In the genomic region with DNA sequence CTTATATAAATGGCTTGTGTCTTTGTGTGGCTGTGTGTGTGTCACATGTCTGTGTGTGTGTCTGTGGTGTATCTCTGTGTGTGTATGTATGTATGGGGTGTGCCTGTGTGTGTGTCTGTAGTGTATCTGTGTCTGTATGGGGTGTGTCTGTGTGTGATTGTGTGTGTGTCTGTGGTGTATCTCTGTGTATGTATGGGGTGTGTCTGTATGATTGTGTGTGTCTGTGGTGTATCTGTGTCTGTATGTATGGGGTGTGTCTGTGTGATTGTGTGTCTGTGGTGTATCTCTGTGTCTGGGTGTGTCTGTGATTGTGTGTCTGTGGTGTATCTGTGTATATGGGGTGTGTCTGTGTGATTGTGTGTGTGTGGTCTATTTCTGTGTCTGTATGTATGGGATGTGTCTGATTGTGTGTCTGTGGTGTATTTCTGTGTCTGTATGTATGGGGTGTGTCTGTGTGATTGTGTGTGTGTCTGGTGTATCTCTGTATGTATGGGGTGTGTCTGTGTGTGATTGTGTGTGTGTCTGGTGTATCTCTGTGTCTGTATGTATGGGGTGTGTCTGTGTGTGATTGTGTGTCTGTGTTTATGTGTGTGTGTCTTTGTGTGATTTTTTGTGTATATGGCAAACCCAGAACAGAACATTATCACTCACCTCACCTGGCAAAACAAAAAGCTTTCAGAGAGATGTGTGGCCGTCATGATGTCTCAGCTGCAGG, we compare ENCODE assay signal across 2 cellular contexts.
TF ChIP-seq lines count a peak whose summit lies in the region.

No MANE protein-coding gene starts in this region.

TF ChIP-seq in HepG2, 621 proteins besides CTCF, POLR2A, EP300 and RAD21 (continues in another document):
- TF ChIP-seq, protein P1, sequence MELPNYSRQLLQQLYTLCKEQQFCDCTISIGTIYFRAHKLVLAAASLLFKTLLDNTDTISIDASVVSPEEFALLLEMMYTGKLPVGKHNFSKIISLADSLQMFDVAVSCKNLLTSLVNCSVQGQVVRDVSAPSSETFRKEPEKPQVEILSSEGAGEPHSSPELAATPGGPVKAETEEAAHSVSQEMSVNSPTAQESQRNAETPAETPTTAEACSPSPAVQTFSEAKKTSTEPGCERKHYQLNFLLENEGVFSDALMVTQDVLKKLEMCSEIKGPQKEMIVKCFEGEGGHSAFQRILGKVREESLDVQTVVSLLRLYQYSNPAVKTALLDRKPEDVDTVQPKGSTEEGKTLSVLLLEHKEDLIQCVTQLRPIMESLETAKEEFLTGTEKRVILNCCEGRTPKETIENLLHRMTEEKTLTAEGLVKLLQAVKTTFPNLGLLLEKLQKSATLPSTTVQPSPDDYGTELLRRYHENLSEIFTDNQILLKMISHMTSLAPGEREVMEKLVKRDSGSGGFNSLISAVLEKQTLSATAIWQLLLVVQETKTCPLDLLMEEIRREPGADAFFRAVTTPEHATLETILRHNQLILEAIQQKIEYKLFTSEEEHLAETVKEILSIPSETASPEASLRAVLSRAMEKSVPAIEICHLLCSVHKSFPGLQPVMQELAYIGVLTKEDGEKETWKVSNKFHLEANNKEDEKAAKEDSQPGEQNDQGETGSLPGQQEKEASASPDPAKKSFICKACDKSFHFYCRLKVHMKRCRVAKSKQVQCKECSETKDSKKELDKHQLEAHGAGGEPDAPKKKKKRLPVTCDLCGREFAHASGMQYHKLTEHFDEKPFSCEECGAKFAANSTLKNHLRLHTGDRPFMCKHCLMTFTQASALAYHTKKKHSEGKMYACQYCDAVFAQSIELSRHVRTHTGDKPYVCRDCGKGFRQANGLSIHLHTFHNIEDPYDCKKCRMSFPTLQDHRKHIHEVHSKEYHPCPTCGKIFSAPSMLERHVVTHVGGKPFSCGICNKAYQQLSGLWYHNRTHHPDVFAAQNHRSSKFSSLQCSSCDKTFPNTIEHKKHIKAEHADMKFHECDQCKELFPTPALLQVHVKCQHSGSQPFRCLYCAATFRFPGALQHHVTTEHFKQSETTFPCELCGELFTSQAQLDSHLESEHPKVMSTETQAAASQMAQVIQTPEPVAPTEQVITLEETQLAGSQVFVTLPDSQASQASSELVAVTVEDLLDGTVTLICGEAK (IDR thresholded peaks at IDR 0.05) = peak; percentile 21; the same call in 1 of the 2 replicates
- TF ChIP-seq, protein P1 (CRISPR knock-in tag; IDR thresholded peaks at IDR 0.05) = no peak
- TF ChIP-seq MED1 (CRISPR knock-in tag; IDR thresholded peaks at IDR 0.05) (no peak), ZMYM3 (CRISPR knock-in tag; IDR thresholded peaks at IDR 0.05) (no peak), PHB2 (IDR thresholded peaks at IDR 0.05; ENCODE audit: partially characterized antibody) (peak; percentile 53), NBN (conservative IDR thresholded peaks at IDR 0.05) (peak; percentile 76; the same call in 1 of the 2 replicates), ONECUT2 (CRISPR knock-in tag; IDR thresholded peaks at IDR 0.05) (no peak), GABPB1 (CRISPR knock-in tag; IDR thresholded peaks at IDR 0.05) (no peak)
- TF ChIP-seq, protein P2, sequence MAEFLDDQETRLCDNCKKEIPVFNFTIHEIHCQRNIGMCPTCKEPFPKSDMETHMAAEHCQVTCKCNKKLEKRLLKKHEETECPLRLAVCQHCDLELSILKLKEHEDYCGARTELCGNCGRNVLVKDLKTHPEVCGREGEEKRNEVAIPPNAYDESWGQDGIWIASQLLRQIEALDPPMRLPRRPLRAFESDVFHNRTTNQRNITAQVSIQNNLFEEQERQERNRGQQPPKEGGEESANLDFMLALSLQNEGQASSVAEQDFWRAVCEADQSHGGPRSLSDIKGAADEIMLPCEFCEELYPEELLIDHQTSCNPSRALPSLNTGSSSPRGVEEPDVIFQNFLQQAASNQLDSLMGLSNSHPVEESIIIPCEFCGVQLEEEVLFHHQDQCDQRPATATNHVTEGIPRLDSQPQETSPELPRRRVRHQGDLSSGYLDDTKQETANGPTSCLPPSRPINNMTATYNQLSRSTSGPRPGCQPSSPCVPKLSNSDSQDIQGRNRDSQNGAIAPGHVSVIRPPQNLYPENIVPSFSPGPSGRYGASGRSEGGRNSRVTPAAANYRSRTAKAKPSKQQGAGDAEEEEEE (CRISPR knock-in tag; IDR thresholded peaks at IDR 0.05; ENCODE audit: borderline replicate concordance) = no peak

TF ChIP-seq in HEK293, 187 proteins besides CTCF, POLR2A, EP300 and RAD21:
- TF ChIP-seq GLIS2 (tag by site-specific recombination; IDR thresholded peaks at IDR 0.05) (no peak), KLF9 (tag by site-specific recombination; IDR thresholded peaks at IDR 0.05; ENCODE audit: low read depth) (peak; percentile 48; the same call in 1 of the 2 replicates), ZNF112 (tag by site-specific recombination; IDR thresholded peaks at IDR 0.05) (no peak), ZNF404 (tag by site-specific recombination; IDR thresholded peaks at IDR 0.05) (no peak), ZNF776 (tag by site-specific recombination; IDR thresholded peaks at IDR 0.05; ENCODE audit: borderline replicate concordance) (no peak)
